1 cellular context compared by ENCODE assay signal in the genomic region with DNA sequence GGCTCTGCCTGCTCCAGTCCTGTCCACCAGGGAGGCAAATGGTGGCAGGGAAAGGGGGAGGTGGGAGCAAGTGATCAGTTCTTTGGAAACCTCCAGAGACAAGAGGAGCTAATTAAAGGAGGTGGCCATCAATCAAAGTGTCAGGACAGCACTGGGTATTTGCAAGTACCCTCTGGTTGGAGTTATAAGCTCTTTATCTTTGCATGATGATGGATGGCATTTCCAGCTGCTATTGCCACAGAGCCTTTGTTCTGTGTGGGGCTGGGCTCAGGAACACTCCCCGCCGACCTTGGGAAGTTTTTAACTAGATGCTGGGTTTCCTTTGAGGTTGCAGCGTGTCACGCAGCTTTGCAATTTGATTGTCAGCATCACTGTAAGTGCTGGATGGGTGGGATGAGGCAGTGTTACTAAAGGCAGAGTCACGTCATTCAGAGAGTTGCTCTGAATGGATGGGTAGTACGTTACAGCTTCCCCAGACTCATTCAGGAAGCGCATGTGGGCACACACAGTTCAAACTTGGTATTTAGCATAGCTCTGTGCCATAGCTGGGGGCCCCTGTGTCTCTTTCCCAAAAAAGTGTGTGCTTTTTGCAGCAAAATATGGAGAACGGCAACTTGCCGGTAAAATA.
TF ChIP-seq lines count a peak whose summit lies in the region.

No MANE protein-coding gene starts in this region.

TF ChIP-seq in K562, 482 proteins besides CTCF, POLR2A, EP300 and RAD21 (continued from another document):
- TF ChIP-seq, protein P1, sequence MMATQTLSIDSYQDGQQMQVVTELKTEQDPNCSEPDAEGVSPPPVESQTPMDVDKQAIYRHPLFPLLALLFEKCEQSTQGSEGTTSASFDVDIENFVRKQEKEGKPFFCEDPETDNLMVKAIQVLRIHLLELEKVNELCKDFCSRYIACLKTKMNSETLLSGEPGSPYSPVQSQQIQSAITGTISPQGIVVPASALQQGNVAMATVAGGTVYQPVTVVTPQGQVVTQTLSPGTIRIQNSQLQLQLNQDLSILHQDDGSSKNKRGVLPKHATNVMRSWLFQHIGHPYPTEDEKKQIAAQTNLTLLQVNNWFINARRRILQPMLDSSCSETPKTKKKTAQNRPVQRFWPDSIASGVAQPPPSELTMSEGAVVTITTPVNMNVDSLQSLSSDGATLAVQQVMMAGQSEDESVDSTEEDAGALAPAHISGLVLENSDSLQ (IDR thresholded peaks at IDR 0.05): peak; percentile 60
- TF ChIP-seq MEIS2 (IDR thresholded peaks at IDR 0.05; ENCODE audit: partially characterized antibody) (peak; percentile 67), ZBTB7A (IDR thresholded peaks at IDR 0.05; ENCODE audit: borderline replicate concordance, control insufficient read depth, low read depth, low read length) (no peak), GATAD2A (IDR thresholded peaks at IDR 0.05) (no peak), ZNF707 (CRISPR knock-in tag; conservative IDR thresholded peaks at IDR 0.05) (no peak)
- TF ChIP-seq, protein P2, sequence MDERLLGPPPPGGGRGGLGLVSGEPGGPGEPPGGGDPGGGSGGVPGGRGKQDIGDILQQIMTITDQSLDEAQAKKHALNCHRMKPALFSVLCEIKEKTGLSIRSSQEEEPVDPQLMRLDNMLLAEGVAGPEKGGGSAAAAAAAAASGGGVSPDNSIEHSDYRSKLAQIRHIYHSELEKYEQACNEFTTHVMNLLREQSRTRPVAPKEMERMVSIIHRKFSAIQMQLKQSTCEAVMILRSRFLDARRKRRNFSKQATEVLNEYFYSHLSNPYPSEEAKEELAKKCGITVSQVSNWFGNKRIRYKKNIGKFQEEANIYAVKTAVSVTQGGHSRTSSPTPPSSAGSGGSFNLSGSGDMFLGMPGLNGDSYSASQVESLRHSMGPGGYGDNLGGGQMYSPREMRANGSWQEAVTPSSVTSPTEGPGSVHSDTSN (CRISPR knock-in tag; IDR thresholded peaks at IDR 0.05; ENCODE audit: low read depth): no peak
- TF ChIP-seq, protein P2 (tag; conservative IDR thresholded peaks at IDR 0.05; ENCODE audit: low read depth): peak; percentile 50; the same call in 1 of the 2 replicates
TF ChIP-seq in K562: peak in this region for 3.
